Comparison of ENCODE assay signal across 9 cellular contexts in the genomic region with DNA sequence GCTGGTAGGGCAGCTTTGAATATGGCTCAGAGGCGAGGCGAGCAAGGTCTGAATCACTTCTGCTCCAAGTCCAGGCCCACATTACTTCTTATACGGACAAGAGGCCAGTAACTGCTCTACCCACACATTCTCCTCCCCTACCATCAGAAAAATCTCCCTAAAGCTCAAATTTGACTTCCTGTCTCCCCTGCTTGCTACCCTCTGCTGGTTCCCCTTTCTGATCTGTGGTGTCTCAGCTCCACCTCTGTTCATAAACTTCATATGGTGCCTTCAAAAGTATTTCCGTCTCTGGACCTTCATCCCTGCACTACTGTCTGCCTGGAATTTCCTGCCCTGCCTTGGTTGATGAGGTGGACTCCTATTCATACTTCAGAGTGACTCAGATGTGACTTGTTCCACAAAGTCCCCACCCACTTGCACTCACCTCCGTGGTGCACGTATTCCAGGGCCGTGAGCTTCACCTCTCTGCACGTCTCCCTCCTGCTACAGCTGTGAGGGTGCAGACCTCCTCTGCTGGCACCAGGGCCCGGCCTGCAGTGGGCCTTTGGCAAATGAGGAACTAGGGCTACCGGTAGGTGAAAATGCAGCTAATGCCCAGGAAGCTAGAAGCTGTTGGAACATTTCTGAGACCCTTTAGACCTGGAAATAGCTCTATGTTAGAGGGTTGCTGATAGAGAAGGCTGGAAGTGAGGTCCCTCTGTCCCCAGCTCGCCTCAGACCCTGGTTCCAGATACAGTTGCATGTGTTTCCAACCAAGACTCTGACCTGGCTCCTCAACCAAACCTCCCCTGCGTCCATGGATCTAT. TPM values are rescaled to one million over a fixed set of nuclear protein-coding genes. Genes with fewer than 3 reads are reported as not detected.
DNase-seq lines count a peak whose midpoint lies in the region; ATAC-seq, FAIRE-seq and TF ChIP-seq lines count a peak whose summit lies in the region.
"Had no signal": no experiment of that assay in that cellular context is flagged by ENCODE, and none has a peak within 500 bp of the region (broad histone marks: within the 10 kb centered on the region; RNA-seq: fewer than 3 reads in every experiment).

No MANE protein-coding gene starts in this region.

- peak; percentile 80 for FAIRE-seq in K562 (lab: Jason Lieb, UNC)

- peaks cover 8% of the 10 kb centered on the region for H3K4me1 Mint-ChIP-seq in osteocyte (ENCODE audit: unreplicated experiment)

- no peaks in the 10 kb centered on the region for H3K27me3 Mint-ChIP-seq in osteocyte (ENCODE audit: unreplicated experiment)

- no peak overlapping the region for H3K4me3 ChIP-seq in K562

- no peaks in the 10 kb centered on the region for H3K9me3 ChIP-seq in K562 (replicated peaks; ENCODE audit: control insufficient read depth, insufficient read depth, low read depth, low read length)

- in situ Hi-C loops in K562 (cut with MboI), result no loop called here

- no TSS peak for BruUV-seq in K562 (replicated peaks; lab: Mats Ljungman, UMichigan)

- H2AFZ ChIP-seq in K562 (ENCODE audit: low read depth, low read length), result peak overlapping the region; percentile 76

- H3K27ac Mint-ChIP-seq in osteocyte (ENCODE audit: unreplicated experiment), result peak overlapping the region; percentile 43

- 0 out of 6 replicates have a peak, but pooled peaks of 1 of the 3 experiments have one; percentile 2 for TF ChIP-seq CTCF in K562 (IDR thresholded peaks at IDR 0.05 in 2 of 3, conservative IDR thresholded peaks at IDR 0.05 in 1 of 3; ENCODE audit: insufficient read depth in 2 of 3, low read depth in 1 of 3, low read length in 3 of 3)
- TF ChIP-seq CTCF in osteocyte (IDR thresholded peaks at IDR 0.05), result no peak

- intact Hi-C loops in K562 (cut with micrococcal nuclease), result no loop called here

- ATAC-seq in GM19467 (IDR thresholded peaks at IDR 0.05; ENCODE audit: unreplicated experiment) (peak; percentile 72), HG03521 (IDR thresholded peaks at IDR 0.05; ENCODE audit: unreplicated experiment) (peak; percentile 57), K562 (peak; percentile 66)
- ATAC-seq: right cardiac atrium had no signal

- peaks cover 5 to 8% of the 10 kb centered on the region in 2 experiments; a peak in 3 of 5 replicates for H3K4me1 ChIP-seq in K562 (replicated peaks in 1 of 2; ENCODE audit: control insufficient read depth in 2 of 2, insufficient read depth in 2 of 2, low read length in 2 of 2)

- no peaks in the 10 kb centered on the region for H3K9me1 ChIP-seq in K562 (ENCODE audit: control insufficient read depth, insufficient read depth, low read length)

- CTCF ChIA-PET in K562 (lab: Yijun Ruan, JAX; ENCODE audit: low intra/inter-chr PET ratio), result no interaction called here

- TF ChIP-seq RAD21 in K562 (CRISPR knock-in tag; conservative IDR thresholded peaks at IDR 0.05 in 1 of 2, IDR thresholded peaks at IDR 0.05 in 1 of 2), result no peak

- peak overlapping the region; percentile 5; the same call in 1 of the 2 replicates for H3K4me2 ChIP-seq in K562 (ENCODE audit: insufficient read depth, low read length)

- 0 out of 4 replicates have a peak overlapping the region, but pooled peaks of 1 of the 2 experiments have one; percentile 21 for H3K9ac ChIP-seq in K562 (ENCODE audit: insufficient read depth in 1 of 2, low read depth in 2 of 2, low read length in 2 of 2)

- H3K36me3 Mint-ChIP-seq in osteocyte (ENCODE audit: unreplicated experiment), result peaks cover 3% of the 10 kb centered on the region

- no peaks in the 10 kb centered on the region for H3K79me2 ChIP-seq in K562 (ENCODE audit: control insufficient read depth, insufficient read depth, low read length)

- TF ChIP-seq EP300 in K562 (IDR thresholded peaks at IDR 0.05; ENCODE audit: low read length), result no peak

- no peaks in the 10 kb centered on the region for H3K9me3 Mint-ChIP-seq in osteocyte (ENCODE audit: unreplicated experiment)

- no peak overlapping the region for H3K4me3 Mint-ChIP-seq in osteocyte (ENCODE audit: unreplicated experiment)

- H3K36me3 ChIP-seq in K562 (ENCODE audit: control insufficient read depth, insufficient read depth, low read length), result no peaks in the 10 kb centered on the region

- H3K27me3 ChIP-seq in K562 (ENCODE audit: control insufficient read depth in 2 of 2, insufficient read depth in 2 of 2, low read length in 2 of 2), result no peaks in the 10 kb centered on the region; a peak in 1 of 5 replicates

- DNase-seq in CD1c-positive myeloid dendritic cell (ENCODE audit: extremely low spot score), result peak; percentile 87
- peak; percentile 21 for DNase-seq in T-helper 22 cell (ENCODE audit: low read depth)
- DNase-seq in K562 (ENCODE audit: extremely low read depth in 1 of 4, low spot score in 3 of 4), result peak in 1 of 4 experiments; percentile 30
- DNase-seq in osteocyte (ENCODE audit: extremely low spot score, unreplicated experiment), result no peak
- DNase-seq in SHP77 treated with DMSO at 0.1 percent for 48 hours (lab: John Stamatoyannopoulos, UW), result no peak
- DNase-seq in GM19240 (ENCODE audit: insufficient read length, low spot score), result no peak

- H3K27ac ChIP-seq in K562 (ENCODE audit: extremely low read depth, low read depth, low read length), result no peak overlapping the region; the same call in 2 of the 3 replicates

- WGBS in K562 (ENCODE audit: insufficient coverage, low coverage, missing lambda C conversion rate), result 31% methylated on average over 10 of the region's 12 CpGs

- POLR2A ChIA-PET in K562 (lab: Yijun Ruan, JAX), result interaction anchor here (1.1 to 1.4 kb wide), 4 partner anchors 8 to 24 kb away, joined by 3 to 7 read pairs (median 4); a partner anchor contains a TSS

- H4K20me1 ChIP-seq in K562 (replicated peaks; ENCODE audit: control insufficient read depth, insufficient read depth, low read length), result 0 out of 2 replicates have a peak, but pooled peaks cover 3% of the 10 kb centered on the region

- TF ChIP-seq POLR2A in K562 (conservative IDR thresholded peaks at IDR 0.05), result no peak

TF ChIP-seq in K562, 482 proteins besides CTCF, POLR2A, EP300 and RAD21 (continues in another document):
- TF ChIP-seq SMARCE1 (IDR thresholded peaks at IDR 0.05) (0 out of 2 replicates have a peak, but pooled peaks have one; percentile 13), PCBP1 (IDR thresholded peaks at IDR 0.05; ENCODE audit: low read depth, low read length, poor library complexity, severe bottlenecking) (peak; percentile 51), ZNF778 (CRISPR knock-in tag; IDR thresholded peaks at IDR 0.05) (no peak), JUN (IDR thresholded peaks at IDR 0.05; ENCODE audit: borderline replicate concordance, low read depth, low read length) (0 out of 2 replicates have a peak, but pooled peaks have one; percentile 8), JUN (CRISPR knock-in tag; IDR thresholded peaks at IDR 0.05; ENCODE audit: borderline replicate concordance) (no peak), FOSL1 (tag; conservative IDR thresholded peaks at IDR 0.05) (peak; percentile 59)
- TF ChIP-seq, protein P1, sequence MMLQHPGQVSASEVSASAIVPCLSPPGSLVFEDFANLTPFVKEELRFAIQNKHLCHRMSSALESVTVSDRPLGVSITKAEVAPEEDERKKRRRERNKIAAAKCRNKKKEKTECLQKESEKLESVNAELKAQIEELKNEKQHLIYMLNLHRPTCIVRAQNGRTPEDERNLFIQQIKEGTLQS (IDR thresholded peaks at IDR 0.05), result peak; percentile 46; the same call in 1 of the 2 replicates
- TF ChIP-seq, protein P1 (CRISPR knock-in tag; conservative IDR thresholded peaks at IDR 0.05), result no peak

RNA-seq across cellular contexts. Expression of a gene that starts 24.6 kb away (rescaled TPM):
- total RNA-seq in K562 (2011; cell fraction: chromatin; rRNA removed; ENCODE audit: low replicate concordance), result 25.9 and 38.5 TPM in 2 replicates
- total RNA-seq in K562 (2011; cell fraction: nucleolus; rRNA removed), result 8.8 and 10.0 TPM in 2 replicates
- total RNA-seq in K562 (2011; cell fraction: nucleoplasm; rRNA removed), result 17.4 and 18.4 TPM in 2 replicates
- 30.7 and 34.7 TPM in 2 replicates for total RNA-seq in K562 (2014; rRNA removed)
- 61.3 and 73.9 TPM in 2 replicates for total RNA-seq in K562 (2014; rRNA removed; fragmentation: Illumina TruSeq; extraction: Trizol)
- 46.5 and 47.0 TPM in 2 replicates for total RNA-seq in K562 (2015; rRNA removed; fragmentation: Illumina TruSeq; extraction: Trizol)
- total RNA-seq in K562 (2021), result 68.8 and 69.5 TPM in 2 replicates
- polyA plus RNA-seq in K562 (2011; rRNA removed), result 57.7 and 88.2 TPM in 2 replicates
- 28.6 and 42.6 TPM in 2 replicates for polyA plus RNA-seq in K562 (2011; cell fraction: cytosol; rRNA removed)
- 23.7 and 33.0 TPM in 2 replicates for polyA plus RNA-seq in K562 (2011; cell fraction: nucleus; rRNA removed)
- polyA plus RNA-seq in K562 (2012), result 49.1 and 51.2 TPM in 2 replicates
- 52.0 and 52.8 TPM in 2 replicates for polyA plus RNA-seq in K562 (2014; fragmentation: Illumina TruSeq; extraction: Trizol)
- polyA plus RNA-seq in K562 (2014; fragmentation: Nextera tagmentation; extraction: Ambion mirVana), result 1 to 10 TPM; 6.8 to 7.5 TPM
- polyA plus RNA-seq in K562 (2014; rRNA removed), result 36.7 and 43.9 TPM in 2 replicates
- polyA minus RNA-seq in K562 (2011; rRNA and poly(A)+ RNA removed), result 80.5 and 109 TPM in 2 replicates
- 18.0 and 41.3 TPM in 2 replicates for polyA minus RNA-seq in K562 (2011; cell fraction: cytosol; rRNA and poly(A)+ RNA removed)
- polyA minus RNA-seq in K562 (2011; cell fraction: nucleus; rRNA and poly(A)+ RNA removed), result 8.1 and 14.1 TPM in 2 replicates
- 67.2 and 73.2 TPM in 2 replicates for total RNA-seq in osteocyte

RNA-seq across cellular contexts. Expression of a gene that starts 41.0 kb away (rescaled TPM):
- 30.5 and 48.2 TPM in 2 replicates for total RNA-seq in K562 (2011; cell fraction: chromatin; rRNA removed; ENCODE audit: low replicate concordance)
- total RNA-seq in K562 (2011; cell fraction: nucleolus; rRNA removed), result 34.2 and 70.4 TPM in 2 replicates
- 75.8 and 139 TPM in 2 replicates for total RNA-seq in K562 (2011; cell fraction: nucleoplasm; rRNA removed)
- total RNA-seq in K562 (2014; rRNA removed) (1,173 and 2,226 TPM in 2 replicates), K562 (2014; rRNA removed; fragmentation: Illumina TruSeq; extraction: Trizol) (959 and 1,048 TPM in 2 replicates), K562 (2015; rRNA removed; fragmentation: Illumina TruSeq; extraction: Trizol) (1,394 and 1,397 TPM in 2 replicates), K562 (2021) (583 and 608 TPM in 2 replicates), osteocyte (2,436 and 2,534 TPM in 2 replicates)
- polyA plus RNA-seq in K562 (2011; rRNA removed) (266 and 531 TPM in 2 replicates), K562 (2014; fragmentation: Illumina TruSeq; extraction: Trizol) (1,329 TPM in 2 replicates), K562 (2014; fragmentation: Nextera tagmentation; extraction: Ambion mirVana) (100 to 1,000 TPM; 382 to 669 TPM), K562 (2014; rRNA removed) (1,359 and 1,607 TPM in 2 replicates)
- 433 and 683 TPM in 2 replicates for polyA plus RNA-seq in K562 (2011; cell fraction: cytosol; rRNA removed)
- 284 and 308 TPM in 2 replicates for polyA plus RNA-seq in K562 (2011; cell fraction: nucleus; rRNA removed)
- 1,629 and 1,914 TPM in 2 replicates for polyA plus RNA-seq in K562 (2012)
- 163 and 256 TPM in 2 replicates for polyA minus RNA-seq in K562 (2011; rRNA and poly(A)+ RNA removed)
- 121 and 183 TPM in 2 replicates for polyA minus RNA-seq in K562 (2011; cell fraction: cytosol; rRNA and poly(A)+ RNA removed)
- polyA minus RNA-seq in K562 (2011; cell fraction: nucleus; rRNA and poly(A)+ RNA removed), result 21.8 and 28.5 TPM in 2 replicates

Comparison
In these comparisons a context has a peak if more than half of its experiments do, and no peak if none do; other contexts are left out.
1. DNase-seq: peak in CD1c-positive myeloid dendritic cell (single experiment) and T-helper 22 cell (single experiment); none in osteocyte (single experiment), SHP77 treated with DMSO at 0.1 percent for 48 hours (single experiment) and GM19240 (single experiment).
2. Peak in every context shown above with its lines, with median percentiles within 50 percentile points of each other: ATAC-seq.